In the genomic region with DNA sequence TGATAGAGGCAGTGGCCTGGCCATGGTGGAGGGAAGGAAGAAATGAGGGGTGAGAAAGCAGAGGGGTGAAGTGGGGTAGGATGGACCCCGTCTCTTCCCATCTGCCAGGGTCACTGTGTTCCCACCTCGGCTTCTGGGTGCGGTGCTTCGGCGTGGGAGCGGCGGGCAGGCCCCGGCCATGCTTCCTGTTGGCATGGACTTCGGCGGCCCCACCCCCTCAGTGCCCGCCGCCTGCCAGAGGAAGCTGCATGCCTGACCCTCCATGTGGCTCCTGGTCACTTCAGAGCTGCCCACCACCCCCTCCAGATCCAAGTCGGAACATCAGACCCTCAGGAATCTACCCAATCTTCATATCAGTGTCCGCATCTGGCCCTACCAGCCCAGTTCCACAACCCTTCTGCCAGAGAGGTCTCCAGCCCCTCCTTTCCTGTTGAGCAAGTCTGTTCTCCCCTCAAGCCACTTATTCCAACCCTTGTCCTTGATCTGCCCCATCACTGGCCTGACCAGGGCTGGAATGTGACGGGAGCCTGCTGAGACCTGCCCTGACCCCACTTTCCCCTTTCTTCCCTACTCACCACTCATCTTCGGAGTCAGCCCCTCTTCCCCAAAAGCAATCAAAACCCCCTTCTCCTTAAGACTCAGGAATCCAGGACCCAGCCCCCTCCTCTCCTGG, we compare ENCODE assay signal across 10 cellular contexts. TPM values are rescaled to one million over a fixed set of nuclear protein-coding genes. Genes with fewer than 3 reads are reported as not detected.
DNase-seq lines count a peak whose midpoint lies in the region; ATAC-seq, FAIRE-seq and TF ChIP-seq lines count a peak whose summit lies in the region.
"Had no signal": no experiment of that assay in that cellular context is flagged by ENCODE, and none has a peak within 500 bp of the region (broad histone marks: within the 10 kb centered on the region; RNA-seq: fewer than 3 reads in every experiment).

No MANE protein-coding gene starts in this region.

- no peak overlapping the region for H3K9ac ChIP-seq in HepG2 (ENCODE audit: insufficient read depth, low read depth, low read length)

- H3K27ac Mint-ChIP-seq in activated B cell treated with CpG ODN at 0.5 μM for 24 hours, result peak overlapping the region; percentile 94

- TF ChIP-seq EP300 in A549 (IDR thresholded peaks at IDR 0.05), result no peak
- TF ChIP-seq EP300 in HepG2 (IDR thresholded peaks at IDR 0.05; ENCODE audit: low read depth in 2 of 2, low read length in 2 of 2), result no peak
- no peak for TF ChIP-seq EP300 in HepG2 (CRISPR knock-in tag; IDR thresholded peaks at IDR 0.05; ENCODE audit: borderline replicate concordance)

- no peak overlapping the region for H2AFZ ChIP-seq in HepG2 (ENCODE audit: low read length)

- 91% methylated on average over 16 of the region's 16 CpGs for WGBS in A549 (ENCODE audit: missing lambda C conversion rate)
- WGBS in HepG2 (ENCODE audit: low lambda C conversion rate), result 74% methylated on average over 11 of the region's 16 CpGs

- H3K4me1 Mint-ChIP-seq in activated B cell treated with CpG ODN at 0.5 μM for 24 hours, result peaks cover 81% of the 10 kb centered on the region

- no peaks in the 10 kb centered on the region for H3K36me3 ChIP-seq in HepG2 (replicated peaks in 1 of 2; ENCODE audit: control insufficient read depth in 1 of 2, insufficient read depth in 2 of 2, low read length in 2 of 2)

- TF ChIP-seq POLR2A in A549 (IDR thresholded peaks at IDR 0.05; ENCODE audit: low read length) (no peak), HepG2 (IDR thresholded peaks at IDR 0.05; ENCODE audit: insufficient read depth in 1 of 2, low read depth in 2 of 2, low read length in 2 of 2) (no peak)

- no peak for FAIRE-seq in A549 (lab: Jason Lieb, UNC)
- no peak for FAIRE-seq in HepG2 (lab: Jason Lieb, UNC)

- H3K9me3 Mint-ChIP-seq in activated B cell treated with CpG ODN at 0.5 μM for 24 hours, result no peaks in the 10 kb centered on the region

- POLR2A ChIA-PET in A549 (lab: Yijun Ruan, JAX) (interaction anchor here (1.5 to 4.3 kb wide), 3 partner anchors 13 to 24 kb away, joined by 5 to 19 read pairs (median 13); partner anchors contain the start of gene SMG9), activated B cell treated with CpG ODN at 0.5 μM for 24 hours (lab: Charles Lee) (interaction anchor here (0.9 to 12.2 kb wide), 5 partner anchors 11 to 316 kb away, joined by 3 to 661 read pairs (median 11); partner anchors contain the start of gene SMG9), HepG2 (lab: Yijun Ruan, JAX) (no interaction called here)

- TF ChIP-seq RAD21 in A549 (conservative IDR thresholded peaks at IDR 0.05 in 1 of 2, IDR thresholded peaks at IDR 0.05 in 1 of 2) (no peak), HepG2 (CRISPR knock-in tag; IDR thresholded peaks at IDR 0.05) (no peak)

- no peak for TF ChIP-seq CTCF in A549 (IDR thresholded peaks at IDR 0.05)
- no peak for TF ChIP-seq CTCF in activated B cell treated with CpG ODN at 0.5 μM for 24 hours (IDR thresholded peaks at IDR 0.05)
- no peak for TF ChIP-seq CTCF in HepG2 (CRISPR knock-in tag; IDR thresholded peaks at IDR 0.05)

- intact Hi-C loops in activated B cell treated with CpG ODN at 0.5 μM for 24 hours (cut with micrococcal nuclease), result no loop called here
- intact Hi-C loops in HepG2 (cut with micrococcal nuclease; ENCODE audit: unreplicated experiment), result no loop called here
- intact Hi-C loops in posterior vena cava (cut with DNase I), result no loop called here

- H3K27ac ChIP-seq in A549, result peak overlapping the region; percentile 92 to 95
- H3K27ac ChIP-seq in HepG2 (ENCODE audit: extremely low read length, insufficient read depth, low read length), result no peak overlapping the region

- H3K9me3 ChIP-seq in A549 (no peaks in the 10 kb centered on the region), HepG2 (ENCODE audit: low read length) (no peaks in the 10 kb centered on the region)

- no peak for DNase-seq in A549 (ENCODE audit: low read depth in 1 of 2, low spot score in 1 of 2)
- DNase-seq in activated B cell treated with CpG ODN at 0.5 μM for 24 hours, result no peak
- DNase-seq in HepG2 (ENCODE audit: low spot score), result no peak
- no peak for DNase-seq in posterior vena cava (ENCODE audit: low spot score)
- DNase-seq in hippocampal formation (lab: John Stamatoyannopoulos, UW), result no peak
- no peak for DNase-seq in NCI-H748 (lab: John Stamatoyannopoulos, UW; ENCODE audit: unreplicated experiment)
- DNase-seq in NCI-H748 treated with DMSO at 0.1 percent for 48 hours (lab: John Stamatoyannopoulos, UW), result no peak
- DNase-seq: activated CD4-positive, alpha-beta T cell treated with anti-CD3 and anti-CD28 coated beads for 4 hours had no signal

- H3K27me3 Mint-ChIP-seq in activated B cell treated with CpG ODN at 0.5 μM for 24 hours, result no peaks in the 10 kb centered on the region

- H3K4me1 ChIP-seq in A549 (peaks cover 74% of the 10 kb centered on the region), HepG2 (ENCODE audit: insufficient read depth, low read length) (peaks cover 39% of the 10 kb centered on the region)

- BruUV-seq in HepG2 (replicated peaks; lab: Mats Ljungman, UMichigan), result no TSS peak

- H4K20me1 ChIP-seq in HepG2 (ENCODE audit: insufficient read depth, low read length), result no peaks in the 10 kb centered on the region

- ATAC-seq in A549, result no peak
- no peak for ATAC-seq in activated B cell treated with CpG ODN at 0.5 μM for 24 hours (ENCODE audit: low read depth)
- no peak for ATAC-seq in HepG2

- peak overlapping the region; percentile 88 for H3K4me3 Mint-ChIP-seq in activated B cell treated with CpG ODN at 0.5 μM for 24 hours

- H3K27me3 ChIP-seq in HepG2 (ENCODE audit: control insufficient read depth in 1 of 2, insufficient read depth in 2 of 2, low read length in 2 of 2), result peaks cover 1 to 3% of the 10 kb centered on the region in 2 experiments; a peak in 1 of 5 replicates

- H3K79me2 ChIP-seq in HepG2 (ENCODE audit: insufficient read depth, low read length), result no peaks in the 10 kb centered on the region

- peak overlapping the region; percentile 50; the same call in 2 of the 3 replicates for H3K4me3 ChIP-seq in A549
- peak overlapping the region; percentile 73 for H3K4me3 ChIP-seq in GM08714 (ENCODE audit: low read length)
- no peak overlapping the region for H3K4me3 ChIP-seq in HepG2 (replicated peaks in 1 of 3; ENCODE audit: insufficient read depth in 1 of 3, low read depth in 2 of 3, low read length in 3 of 3)
- H3K4me3 ChIP-seq: smooth muscle cell had no signal

- in situ Hi-C loops in HepG2 (cut with HindIII; ENCODE audit: extremely low pct_ligation_motif_present, low pct_unique_long_range_greater_than_20kb), result no loop called here

- CTCF ChIA-PET in A549 (lab: Yijun Ruan, JAX) (interaction anchor here (0.7 to 24.0 kb wide), 7 partner anchors 15 to 225 kb away, joined by 3 to 565 read pairs (median 4); partner anchors contain the start of genes PLAUR and SMG9), activated B cell treated with CpG ODN at 0.5 μM for 24 hours (lab: Charles Lee) (interaction anchor here (1.6 to 8.6 kb wide), 5 partner anchors 9 to 33 kb away, joined by 6 to 113 read pairs (median 14); partner anchors contain the start of gene SMG9), HepG2 (lab: Yijun Ruan, JAX; ENCODE audit: low intra/inter-chr PET ratio, low total read pairs) (no interaction called here)

- H3K4me2 ChIP-seq in A549 (peak overlapping the region; percentile 97), HepG2 (ENCODE audit: low read depth, low read length) (peak overlapping the region; percentile 24; the same call in 1 of the 2 replicates)
- H3K4me2 ChIP-seq: smooth muscle cell had no signal

- H3K36me3 Mint-ChIP-seq in activated B cell treated with CpG ODN at 0.5 μM for 24 hours (ENCODE audit: low read depth), result peaks cover 47% of the 10 kb centered on the region

RNA-seq across cellular contexts. Expression of gene KCNN4, which starts 1.5 kb away (rescaled TPM):
- polyA plus RNA-seq in A549 (2011; rRNA removed) (15.7 and 20.7 TPM in 2 replicates), A549 (2017; fragmentation: RNase III; extraction: RNeasy Plus Mini Kit Qiagen cat#74134 plus additional on column Dnase treatment) (16.9 to 21.0 TPM (median 20.7 TPM) in 3 replicates), HepG2 (2011; rRNA removed) (0.25 and 0.60 TPM in 2 replicates)
- 20.1 and 24.6 TPM in 2 replicates for polyA plus RNA-seq in A549 (2012; cell fraction: cytosol; rRNA removed)
- polyA plus RNA-seq in A549 (2012; cell fraction: nucleus; rRNA removed), result 87.0 TPM in 2 replicates
- 22.6 and 25.6 TPM in 2 replicates for polyA minus RNA-seq in A549 (2011; rRNA and poly(A)+ RNA removed)
- total RNA-seq in activated B cell treated with CpG ODN at 0.5 μM for 24 hours (137 and 154 TPM in 2 replicates), HepG2 (2016; rRNA removed; fragmentation: Illumina TruSeq; extraction: Trizol) (0.13 TPM in 1 of 2 replicates, not detected in the other), posterior vena cava (1 to 10 TPM; 4.0 to 5.8 TPM)
- not detected in 2 replicates for total RNA-seq in HepG2 (2016; cell fraction: cytosol; rRNA removed; fragmentation: Illumina TruSeq; extraction: Trizol; ENCODE audit: low read depth)
- total RNA-seq in HepG2 (2016; cell fraction: insoluble cytoplasmic fraction; rRNA removed; fragmentation: Illumina TruSeq; extraction: Trizol), result 0.15 TPM in 1 of 2 replicates, not detected in the other
- not detected in 2 replicates for total RNA-seq in HepG2 (2016; cell fraction: membrane; rRNA removed; fragmentation: Illumina TruSeq; extraction: Trizol)
- 0.50 TPM in 1 of 2 replicates, not detected in the other for total RNA-seq in HepG2 (2016; cell fraction: nucleus; rRNA removed; fragmentation: Illumina TruSeq; extraction: Trizol)
- 0.18 and 0.19 TPM in 2 replicates for polyA plus RNA-seq in HepG2 (2011; cell fraction: cytosol; rRNA removed)
- polyA plus RNA-seq in HepG2 (2011; cell fraction: nucleus; rRNA removed), result 0.92 and 1.2 TPM in 2 replicates
- polyA plus RNA-seq in HepG2 (2012), result 0.19 TPM in 1 of 2 replicates, not detected in the other
- polyA plus RNA-seq in HepG2 (2016; cell fraction: cytosol; fragmentation: Illumina TruSeq; extraction: Trizol; ENCODE audit: low read depth), result 0.06 TPM in 1 of 2 replicates, not detected in the other
- polyA plus RNA-seq in HepG2 (2016; cell fraction: insoluble cytoplasmic fraction; fragmentation: Illumina TruSeq; extraction: Trizol; ENCODE audit: low read depth), result not detected in 2 replicates
- polyA plus RNA-seq in HepG2 (2016; cell fraction: membrane; fragmentation: Illumina TruSeq; extraction: Trizol; ENCODE audit: low read depth), result not detected in 2 replicates
- 0.37 and 0.55 TPM in 2 replicates for polyA plus RNA-seq in HepG2 (2016; cell fraction: nucleus; fragmentation: Illumina TruSeq; extraction: Trizol; ENCODE audit: insufficient read depth, low read depth)
- 0.16 and 81.5 TPM in 2 replicates for polyA minus RNA-seq in HepG2 (2011; rRNA and poly(A)+ RNA removed; ENCODE audit: low replicate concordance)
- 0.89 and 0.97 TPM in 2 replicates for polyA minus RNA-seq in HepG2 (2011; cell fraction: cytosol; rRNA and poly(A)+ RNA removed)
- polyA minus RNA-seq in HepG2 (2011; cell fraction: nucleus; rRNA and poly(A)+ RNA removed), result 0.64 TPM in 1 of 2 replicates, not detected in the other

RNA-seq across cellular contexts. Expression of gene LYPD5, which starts 23.0 kb away (rescaled TPM):
- polyA plus RNA-seq in A549 (2011; rRNA removed) (0.12 and 0.16 TPM in 2 replicates), A549 (2017; fragmentation: RNase III; extraction: RNeasy Plus Mini Kit Qiagen cat#74134 plus additional on column Dnase treatment) (0.09 to 0.22 TPM (median 0.18 TPM) in 3 replicates), HepG2 (2011; rRNA removed) (not detected in 2 replicates)
- 0.15 and 0.19 TPM in 2 replicates for polyA plus RNA-seq in A549 (2012; cell fraction: cytosol; rRNA removed)
- 0.28 and 0.33 TPM in 2 replicates for polyA plus RNA-seq in A549 (2012; cell fraction: nucleus; rRNA removed)
- 0.37 and 1.0 TPM in 2 replicates for polyA minus RNA-seq in A549 (2011; rRNA and poly(A)+ RNA removed)
- total RNA-seq in activated B cell treated with CpG ODN at 0.5 μM for 24 hours (0.44 TPM in 1 of 2 replicates, not detected in the other), HepG2 (2016; rRNA removed; fragmentation: Illumina TruSeq; extraction: Trizol) (not detected in 2 replicates), posterior vena cava (1 to 10 TPM; 2.5 to 4.0 TPM)
- not detected in 2 replicates for total RNA-seq in HepG2 (2016; cell fraction: cytosol; rRNA removed; fragmentation: Illumina TruSeq; extraction: Trizol; ENCODE audit: low read depth)
- total RNA-seq in HepG2 (2016; cell fraction: insoluble cytoplasmic fraction; rRNA removed; fragmentation: Illumina TruSeq; extraction: Trizol), result not detected in 2 replicates
- not detected in 2 replicates for total RNA-seq in HepG2 (2016; cell fraction: membrane; rRNA removed; fragmentation: Illumina TruSeq; extraction: Trizol)
- not detected in 2 replicates for total RNA-seq in HepG2 (2016; cell fraction: nucleus; rRNA removed; fragmentation: Illumina TruSeq; extraction: Trizol)
- polyA plus RNA-seq in HepG2 (2011; cell fraction: cytosol; rRNA removed), result not detected in 2 replicates
- polyA plus RNA-seq in HepG2 (2011; cell fraction: nucleus; rRNA removed), result not detected in 2 replicates
- not detected in 2 replicates for polyA plus RNA-seq in HepG2 (2012)
- polyA plus RNA-seq in HepG2 (2016; cell fraction: cytosol; fragmentation: Illumina TruSeq; extraction: Trizol; ENCODE audit: low read depth), result not detected in 2 replicates
- polyA plus RNA-seq in HepG2 (2016; cell fraction: insoluble cytoplasmic fraction; fragmentation: Illumina TruSeq; extraction: Trizol; ENCODE audit: low read depth), result not detected in 2 replicates
- polyA plus RNA-seq in HepG2 (2016; cell fraction: membrane; fragmentation: Illumina TruSeq; extraction: Trizol; ENCODE audit: low read depth), result not detected in 2 replicates
- polyA plus RNA-seq in HepG2 (2016; cell fraction: nucleus; fragmentation: Illumina TruSeq; extraction: Trizol; ENCODE audit: insufficient read depth, low read depth), result not detected in 2 replicates
- 0.08 and 1.3 TPM in 2 replicates for polyA minus RNA-seq in HepG2 (2011; rRNA and poly(A)+ RNA removed; ENCODE audit: low replicate concordance)
- polyA minus RNA-seq in HepG2 (2011; cell fraction: cytosol; rRNA and poly(A)+ RNA removed), result not detected in 2 replicates
- not detected in 2 replicates for polyA minus RNA-seq in HepG2 (2011; cell fraction: nucleus; rRNA and poly(A)+ RNA removed)

RNA-seq across cellular contexts. Expression of gene SMG9, which starts 24.5 kb away (rescaled TPM):
- polyA plus RNA-seq in A549 (2011; rRNA removed), result 14.2 and 24.4 TPM in 2 replicates
- polyA plus RNA-seq in A549 (2012; cell fraction: cytosol; rRNA removed), result 21.1 and 23.9 TPM in 2 replicates
- polyA plus RNA-seq in A549 (2012; cell fraction: nucleus; rRNA removed), result 112 and 116 TPM in 2 replicates
- 44.2 to 47.3 TPM (median 46.7 TPM) in 3 replicates for polyA plus RNA-seq in A549 (2017; fragmentation: RNase III; extraction: RNeasy Plus Mini Kit Qiagen cat#74134 plus additional on column Dnase treatment)
- polyA minus RNA-seq in A549 (2011; rRNA and poly(A)+ RNA removed), result 18.3 and 18.5 TPM in 2 replicates
- 91.2 and 105 TPM in 2 replicates for total RNA-seq in activated B cell treated with CpG ODN at 0.5 μM for 24 hours
- 9.6 and 18.7 TPM in 2 replicates for total RNA-seq in HepG2 (2016; rRNA removed; fragmentation: Illumina TruSeq; extraction: Trizol)
- total RNA-seq in HepG2 (2016; cell fraction: cytosol; rRNA removed; fragmentation: Illumina TruSeq; extraction: Trizol; ENCODE audit: low read depth), result 4.7 and 6.3 TPM in 2 replicates
- total RNA-seq in HepG2 (2016; cell fraction: insoluble cytoplasmic fraction; rRNA removed; fragmentation: Illumina TruSeq; extraction: Trizol), result 10.9 and 18.3 TPM in 2 replicates
- total RNA-seq in HepG2 (2016; cell fraction: membrane; rRNA removed; fragmentation: Illumina TruSeq; extraction: Trizol), result 5.4 and 5.5 TPM in 2 replicates
- 20.5 and 25.3 TPM in 2 replicates for total RNA-seq in HepG2 (2016; cell fraction: nucleus; rRNA removed; fragmentation: Illumina TruSeq; extraction: Trizol)
- polyA plus RNA-seq in HepG2 (2011; rRNA removed), result 16.1 and 16.7 TPM in 2 replicates
- 4.3 and 6.9 TPM in 2 replicates for polyA plus RNA-seq in HepG2 (2011; cell fraction: cytosol; rRNA removed)
- polyA plus RNA-seq in HepG2 (2011; cell fraction: nucleus; rRNA removed), result 36.9 and 41.9 TPM in 2 replicates
- 12.3 and 15.7 TPM in 2 replicates for polyA plus RNA-seq in HepG2 (2012)
- 2.4 and 2.9 TPM in 2 replicates for polyA plus RNA-seq in HepG2 (2016; cell fraction: cytosol; fragmentation: Illumina TruSeq; extraction: Trizol; ENCODE audit: low read depth)
- 16.1 and 23.3 TPM in 2 replicates for polyA plus RNA-seq in HepG2 (2016; cell fraction: insoluble cytoplasmic fraction; fragmentation: Illumina TruSeq; extraction: Trizol; ENCODE audit: low read depth)
- 3.6 and 4.5 TPM in 2 replicates for polyA plus RNA-seq in HepG2 (2016; cell fraction: membrane; fragmentation: Illumina TruSeq; extraction: Trizol; ENCODE audit: low read depth)
- polyA plus RNA-seq in HepG2 (2016; cell fraction: nucleus; fragmentation: Illumina TruSeq; extraction: Trizol; ENCODE audit: insufficient read depth, low read depth), result 70.5 and 75.9 TPM in 2 replicates
- polyA minus RNA-seq in HepG2 (2011; rRNA and poly(A)+ RNA removed; ENCODE audit: low replicate concordance), result 12.4 and 18.2 TPM in 2 replicates
- polyA minus RNA-seq in HepG2 (2011; cell fraction: cytosol; rRNA and poly(A)+ RNA removed), result 2.9 and 3.6 TPM in 2 replicates
- 16.5 and 18.7 TPM in 2 replicates for polyA minus RNA-seq in HepG2 (2011; cell fraction: nucleus; rRNA and poly(A)+ RNA removed)
- total RNA-seq in posterior vena cava, result 10 to 100 TPM; 35.3 to 40.4 TPM

RNA-seq across cellular contexts. Expression of gene ZNF283, which starts 47.8 kb away (rescaled TPM):
- 5.1 and 8.9 TPM in 2 replicates for polyA plus RNA-seq in A549 (2011; rRNA removed)
- polyA plus RNA-seq in A549 (2012; cell fraction: cytosol; rRNA removed), result 0.70 and 1.4 TPM in 2 replicates
- polyA plus RNA-seq in A549 (2012; cell fraction: nucleus; rRNA removed), result 0.72 and 1.3 TPM in 2 replicates
- 5.2 to 6.1 TPM (median 5.6 TPM) in 3 replicates for polyA plus RNA-seq in A549 (2017; fragmentation: RNase III; extraction: RNeasy Plus Mini Kit Qiagen cat#74134 plus additional on column Dnase treatment)
- 5.7 and 6.8 TPM in 2 replicates for polyA minus RNA-seq in A549 (2011; rRNA and poly(A)+ RNA removed)
- 10.4 and 13.0 TPM in 2 replicates for total RNA-seq in activated B cell treated with CpG ODN at 0.5 μM for 24 hours
- total RNA-seq in HepG2 (2016; rRNA removed; fragmentation: Illumina TruSeq; extraction: Trizol), result 11.1 and 13.2 TPM in 2 replicates
- total RNA-seq in HepG2 (2016; cell fraction: cytosol; rRNA removed; fragmentation: Illumina TruSeq; extraction: Trizol; ENCODE audit: low read depth), result 1.6 and 1.9 TPM in 2 replicates
- total RNA-seq in HepG2 (2016; cell fraction: insoluble cytoplasmic fraction; rRNA removed; fragmentation: Illumina TruSeq; extraction: Trizol), result 11.4 and 13.3 TPM in 2 replicates
- 4.8 and 5.0 TPM in 2 replicates for total RNA-seq in HepG2 (2016; cell fraction: membrane; rRNA removed; fragmentation: Illumina TruSeq; extraction: Trizol)
- total RNA-seq in HepG2 (2016; cell fraction: nucleus; rRNA removed; fragmentation: Illumina TruSeq; extraction: Trizol), result 15.9 and 20.2 TPM in 2 replicates
- 1.7 and 2.0 TPM in 2 replicates for polyA plus RNA-seq in HepG2 (2011; rRNA removed)
- polyA plus RNA-seq in HepG2 (2011; cell fraction: cytosol; rRNA removed), result 0.50 and 1.1 TPM in 2 replicates
- polyA plus RNA-seq in HepG2 (2011; cell fraction: nucleus; rRNA removed), result 3.7 and 3.9 TPM in 2 replicates
- 2.0 and 3.4 TPM in 2 replicates for polyA plus RNA-seq in HepG2 (2012)
- 0.23 and 0.31 TPM in 2 replicates for polyA plus RNA-seq in HepG2 (2016; cell fraction: cytosol; fragmentation: Illumina TruSeq; extraction: Trizol; ENCODE audit: low read depth)
- 4.8 and 6.6 TPM in 2 replicates for polyA plus RNA-seq in HepG2 (2016; cell fraction: insoluble cytoplasmic fraction; fragmentation: Illumina TruSeq; extraction: Trizol; ENCODE audit: low read depth)
- 0.88 and 0.95 TPM in 2 replicates for polyA plus RNA-seq in HepG2 (2016; cell fraction: membrane; fragmentation: Illumina TruSeq; extraction: Trizol; ENCODE audit: low read depth)
- 9.2 and 9.7 TPM in 2 replicates for polyA plus RNA-seq in HepG2 (2016; cell fraction: nucleus; fragmentation: Illumina TruSeq; extraction: Trizol; ENCODE audit: insufficient read depth, low read depth)
- polyA minus RNA-seq in HepG2 (2011; rRNA and poly(A)+ RNA removed; ENCODE audit: low replicate concordance), result 3.7 and 5.8 TPM in 2 replicates
- polyA minus RNA-seq in HepG2 (2011; cell fraction: cytosol; rRNA and poly(A)+ RNA removed), result 2.0 and 2.1 TPM in 2 replicates
- polyA minus RNA-seq in HepG2 (2011; cell fraction: nucleus; rRNA and poly(A)+ RNA removed), result 25.6 and 34.8 TPM in 2 replicates
- 1 to 10 TPM; 9.7 to 9.8 TPM for total RNA-seq in posterior vena cava

Comparison
In these comparisons a context has a peak if more than half of its experiments do, and no peak if none do; other contexts are left out.
1. H3K4me3 ChIP-seq: peak in A549 (single experiment) and GM08714 (single experiment); none in HepG2 (0 of 3).
2. RNA of gene KCNN4, which starts 1.5 kb away (total RNA-seq): 137 to 154 TPM in activated B cell treated with CpG ODN at 0.5 μM for 24 hours; 4.0 to 5.8 TPM in posterior vena cava and 0.13 to 0.50 TPM in HepG2; every median in the first group is over 10 times any median in the second.